Comparison of ENCODE assay signal across 1 cellular context in genomic region chr2:219178377-219179175, GRCh38.
A peak's percentile ranks its signal among the peaks of the same experiment; 100 is the strongest.
TF ChIP-seq lines count a peak whose summit lies in the region.

No MANE protein-coding gene starts in this region.

TF ChIP-seq in K562, 482 proteins besides CTCF, POLR2A, EP300 and RAD21 (continues in another document):
- no peak for TF ChIP-seq PYGO2 (tag; IDR thresholded peaks at IDR 0.05)
- TF ChIP-seq LARP7 (IDR thresholded peaks at IDR 0.05), result no peak
- TF ChIP-seq NFATC3 (IDR thresholded peaks at IDR 0.05), result no peak
- TF ChIP-seq ZBTB43 (CRISPR knock-in tag; IDR thresholded peaks at IDR 0.05), result no peak
- no peak for TF ChIP-seq TFAM (CRISPR knock-in tag; conservative IDR thresholded peaks at IDR 0.05)
- TF ChIP-seq ZBTB7A (IDR thresholded peaks at IDR 0.05; ENCODE audit: borderline replicate concordance, control insufficient read depth, low read depth, low read length), result no peak
- no peak for TF ChIP-seq NELFE (IDR thresholded peaks at IDR 0.05; ENCODE audit: insufficient read depth, insufficient read length)
- no peak for TF ChIP-seq HMBOX1 (IDR thresholded peaks at IDR 0.05)
- peak; percentile 25 for TF ChIP-seq RBBP5 (IDR thresholded peaks at IDR 0.05; ENCODE audit: borderline replicate concordance, insufficient read depth, low read length, poor library complexity, severe bottlenecking)
- no peak for TF ChIP-seq IRF9 (tag; IDR thresholded peaks at IDR 0.05)
- 0 out of 2 replicates have a peak, but pooled peaks have one; percentile 7 for TF ChIP-seq SPI1 (IDR thresholded peaks at IDR 0.05; ENCODE audit: borderline replicate concordance, low read depth, low read length)
- TF ChIP-seq HOXB6 (CRISPR knock-in tag; IDR thresholded peaks at IDR 0.05; ENCODE audit: borderline replicate concordance), result no peak
- TF ChIP-seq ARID4B (CRISPR knock-in tag; IDR thresholded peaks at IDR 0.05), result peak; percentile 82
- TF ChIP-seq MITF (IDR thresholded peaks at IDR 0.05), result no peak
- TF ChIP-seq UBTF (IDR thresholded peaks at IDR 0.05; ENCODE audit: borderline replicate concordance in 1 of 2, low read depth in 2 of 2, low read length in 2 of 2), result peak in 1 of 2 experiments; percentile 10; a peak in 1 of 4 replicates
- no peak for TF ChIP-seq SRSF7 (optimal IDR thresholded peaks at IDR 0.05; ENCODE audit: low read depth, low read length)
- no peak for TF ChIP-seq ZNF174 (CRISPR knock-in tag; IDR thresholded peaks at IDR 0.05)
- no peak for TF ChIP-seq THRB (CRISPR knock-in tag; conservative IDR thresholded peaks at IDR 0.05)
- TF ChIP-seq GABPB2 (CRISPR knock-in tag; conservative IDR thresholded peaks at IDR 0.05), result no peak
- TF ChIP-seq ZNF280B (CRISPR knock-in tag; IDR thresholded peaks at IDR 0.05), result no peak
- TF ChIP-seq ZNF274 (IDR thresholded peaks at IDR 0.05; ENCODE audit: borderline replicate concordance, low read depth, low read length), result no peak
- no peak for TF ChIP-seq ZNF57 (CRISPR knock-in tag; IDR thresholded peaks at IDR 0.05)
- TF ChIP-seq NCOA1 (IDR thresholded peaks at IDR 0.05; ENCODE audit: low read depth), result no peak
- TF ChIP-seq VEZF1 (CRISPR knock-in tag; IDR thresholded peaks at IDR 0.05), result peak; percentile 83
- peak in 1 of 3 experiments; percentile 7; a peak in 1 of 6 replicates for TF ChIP-seq ZBTB11 (CRISPR knock-in tag; IDR thresholded peaks at IDR 0.05)
- TF ChIP-seq IRF2 (CRISPR knock-in tag; IDR thresholded peaks at IDR 0.05), result no peak
- TF ChIP-seq DACH1 (IDR thresholded peaks at IDR 0.05; ENCODE audit: partially characterized antibody), result no peak
- no peak for TF ChIP-seq CCNT2 (IDR thresholded peaks at IDR 0.05; ENCODE audit: borderline replicate concordance, extremely low read depth, insufficient read length, low read depth, low read length)
- TF ChIP-seq PTBP1 (IDR thresholded peaks at IDR 0.05; ENCODE audit: low read depth, low read length), result no peak
- no peak for TF ChIP-seq ZNF445 (CRISPR knock-in tag; IDR thresholded peaks at IDR 0.05; ENCODE audit: low read depth)
- TF ChIP-seq GABPA (tag; conservative IDR thresholded peaks at IDR 0.05; ENCODE audit: low read depth), result peak; percentile 36; the same call in 1 of the 2 replicates
- TF ChIP-seq TOE1 (IDR thresholded peaks at IDR 0.05; ENCODE audit: borderline replicate concordance), result no peak
- no peak for TF ChIP-seq TOE1 (CRISPR knock-in tag; IDR thresholded peaks at IDR 0.05; ENCODE audit: borderline replicate concordance, low read depth)
- TF ChIP-seq POLR2AphosphoS5 (IDR thresholded peaks at IDR 0.05; ENCODE audit: control insufficient read depth, insufficient read depth, low read depth, low read length), result no peak
- no peak for TF ChIP-seq SNIP1 (IDR thresholded peaks at IDR 0.05; ENCODE audit: low read depth)
- TF ChIP-seq PHF8 (IDR thresholded peaks at IDR 0.05; ENCODE audit: borderline replicate concordance, low read length), result peak; percentile 57; the same call in 1 of the 2 replicates
- 0 out of 4 replicates have a peak, but pooled peaks of 1 of the 2 experiments have one; percentile 39 for TF ChIP-seq NONO (IDR thresholded peaks at IDR 0.05; ENCODE audit: low read depth in 2 of 2, low read length in 1 of 2)
- TF ChIP-seq POLR2G (IDR thresholded peaks at IDR 0.05; ENCODE audit: low read depth, low read length), result peak; percentile 75
- TF ChIP-seq USF1 (CRISPR knock-in tag; IDR thresholded peaks at IDR 0.05), result peak; percentile 8; the same call in 1 of the 2 replicates
- TF ChIP-seq MAFG (tag; conservative IDR thresholded peaks at IDR 0.05), result no peak
